Comparison of ENCODE assay signal across 16 cellular contexts in genomic region chrX:113400193-113400704, GRCh38.
A peak's percentile ranks its signal among the peaks of the same experiment; 100 is the strongest.
DNase-seq lines count a peak whose midpoint lies in the region; ATAC-seq, FAIRE-seq and TF ChIP-seq lines count a peak whose summit lies in the region.
"Had no signal": no experiment of that assay in that cellular context is flagged by ENCODE, and none has a peak within 500 bp of the region (broad histone marks: within the 10 kb centered on the region; RNA-seq: fewer than 3 reads in every experiment).

No MANE protein-coding gene starts in this region.

- DNase-seq in HepG2 (ENCODE audit: low spot score) (peak; percentile 14), right lobe of liver (no peak), SW 1271 (lab: John Stamatoyannopoulos, UW) (peak; percentile 0 to 37), glomerular endothelial cell (ENCODE audit: extremely low read depth, low read depth, low spot score) (peak; percentile 34), urothelium cell line (ENCODE audit: low spot score) (peak; percentile 10), mesenteric fat pad (ENCODE audit: low spot score) (no peak), NCI-H1436 treated with DMSO at 0.1 percent for 48 hours (lab: John Stamatoyannopoulos, UW) (no peak)
- DNase-seq in activated naive CD4-positive, alpha-beta T cell treated with Interleukin-2 at 50 U/mL for 16 hours, result no peak
- DNase-seq: activated CD8-positive, alpha-beta memory T cell treated with anti-CD3 and anti-CD28 coated beads for 24 hours; activated gamma-delta T cell; COR-L47; NCI-H2029; SHP77; thyroid gland had no signal

- POLR2A ChIA-PET in HepG2 (lab: Yijun Ruan, JAX), result no interaction called here

- no peak for TF ChIP-seq EP300 in HepG2 (IDR thresholded peaks at IDR 0.05; ENCODE audit: low read depth in 2 of 2, low read length in 2 of 2)
- TF ChIP-seq EP300 in HepG2 (CRISPR knock-in tag; IDR thresholded peaks at IDR 0.05; ENCODE audit: borderline replicate concordance), result no peak

- no peak overlapping the region for H3K9ac ChIP-seq in HepG2 (ENCODE audit: insufficient read depth, low read depth, low read length)
- H3K9ac ChIP-seq: parathyroid adenoma had no signal

- TF ChIP-seq CTCF in HepG2 (CRISPR knock-in tag; IDR thresholded peaks at IDR 0.05), result no peak
- no peak for TF ChIP-seq CTCF in right lobe of liver (IDR thresholded peaks at IDR 0.05)

- no peaks in the 10 kb centered on the region for H3K79me2 ChIP-seq in HepG2 (ENCODE audit: insufficient read depth, low read length)
- H3K79me2 ChIP-seq: parathyroid adenoma had no signal

- H3K27me3 ChIP-seq in HepG2 (ENCODE audit: control insufficient read depth in 1 of 2, insufficient read depth in 2 of 2, low read length in 2 of 2), result no peaks in the 10 kb centered on the region
- H3K27me3 ChIP-seq in right lobe of liver, result peaks cover 0 to 7% of the 10 kb centered on the region in 2 donors
- H3K27me3 ChIP-seq: thyroid gland had no signal

- H3K4me2 ChIP-seq in HepG2 (ENCODE audit: low read depth, low read length), result no peak overlapping the region
- H3K4me2 ChIP-seq: A549 had no signal

- in situ Hi-C loops in HepG2 (cut with HindIII; ENCODE audit: extremely low pct_ligation_motif_present, low pct_unique_long_range_greater_than_20kb), result no loop called here

- ATAC-seq in HepG2 (peak; percentile 62), right lobe of liver (no peak)
- ATAC-seq: A549 had no signal

- H4K20me1 ChIP-seq in HepG2 (ENCODE audit: insufficient read depth, low read length), result no peaks in the 10 kb centered on the region

- WGBS in HepG2 (ENCODE audit: low lambda C conversion rate), result 0% methylated on average over 2 of the region's 2 CpGs
- 54% methylated on average over 2 of the region's 2 CpGs for WGBS in right lobe of liver (ENCODE audit: insufficient coverage, low coverage, low lambda C conversion rate, missing lambda C conversion rate)

- CTCF ChIA-PET in HepG2 (lab: Yijun Ruan, JAX; ENCODE audit: low intra/inter-chr PET ratio, low total read pairs), result no interaction called here

- H3K27ac ChIP-seq in HepG2 (ENCODE audit: extremely low read length, insufficient read depth, low read length), result no peak overlapping the region
- H3K27ac ChIP-seq in right lobe of liver, result no peak overlapping the region
- H3K27ac ChIP-seq: A549, parathyroid adenoma, thyroid gland had no signal

- no peak overlapping the region for H2AFZ ChIP-seq in HepG2 (ENCODE audit: low read length)
- H2AFZ ChIP-seq: parathyroid adenoma had no signal

- H3K36me3 ChIP-seq in HepG2 (replicated peaks in 1 of 2; ENCODE audit: control insufficient read depth in 1 of 2, insufficient read depth in 2 of 2, low read length in 2 of 2), result no peaks in the 10 kb centered on the region
- no peaks in the 10 kb centered on the region for H3K36me3 ChIP-seq in right lobe of liver
- H3K36me3 ChIP-seq: thyroid gland had no signal

- intact Hi-C loops in HepG2 (cut with micrococcal nuclease; ENCODE audit: unreplicated experiment) (no loop called here), right lobe of liver (cut with DNase I) (no loop called here)

- BruUV-seq in HepG2 (replicated peaks; lab: Mats Ljungman, UMichigan), result no TSS peak

- H3K4me3 ChIP-seq in HepG2 (replicated peaks in 1 of 3; ENCODE audit: insufficient read depth in 1 of 3, low read depth in 2 of 3, low read length in 3 of 3) (no peak overlapping the region), right lobe of liver (no peak overlapping the region)
- H3K4me3 ChIP-seq: A549, thyroid gland had no signal

- H3K9me3 ChIP-seq in HepG2 (ENCODE audit: low read length), result no peaks in the 10 kb centered on the region
- H3K9me3 ChIP-seq in right lobe of liver, result no peaks in the 10 kb centered on the region
- H3K9me3 ChIP-seq: A549, thyroid gland had no signal

- FAIRE-seq in HepG2 (lab: Jason Lieb, UNC) (no peak), urothelium cell line (lab: Jason Lieb, UNC) (no peak)

- H3K4me1 ChIP-seq in HepG2 (ENCODE audit: insufficient read depth, low read length), result peaks cover 14% of the 10 kb centered on the region
- H3K4me1 ChIP-seq in right lobe of liver, result no peaks in the 10 kb centered on the region
- H3K4me1 ChIP-seq: A549, parathyroid adenoma, thyroid gland had no signal

- TF ChIP-seq POLR2A in HepG2 (IDR thresholded peaks at IDR 0.05; ENCODE audit: insufficient read depth in 1 of 2, low read depth in 2 of 2, low read length in 2 of 2) (no peak), right lobe of liver (IDR thresholded peaks at IDR 0.05) (no peak)

- no peak for TF ChIP-seq RAD21 in HepG2 (CRISPR knock-in tag; IDR thresholded peaks at IDR 0.05)

TF ChIP-seq in HepG2, 621 proteins besides CTCF, POLR2A, EP300 and RAD21:
- TF ChIP-seq YEATS4 (CRISPR knock-in tag; IDR thresholded peaks at IDR 0.05; ENCODE audit: borderline replicate concordance) (no peak), SP5 (CRISPR knock-in tag; IDR thresholded peaks at IDR 0.05; ENCODE audit: borderline replicate concordance, low read depth) (no peak), DBP (CRISPR knock-in tag; IDR thresholded peaks at IDR 0.05; ENCODE audit: not compliant biosample characterization) (no peak), ZNF343 (CRISPR knock-in tag; IDR thresholded peaks at IDR 0.05) (no peak), ZNF564 (CRISPR knock-in tag; IDR thresholded peaks at IDR 0.05) (no peak), ZC3H4 (CRISPR knock-in tag; IDR thresholded peaks at IDR 0.05; ENCODE audit: borderline replicate concordance) (no peak), ZFY (CRISPR knock-in tag; IDR thresholded peaks at IDR 0.05) (no peak), JUND (CRISPR knock-in tag; IDR thresholded peaks at IDR 0.05) (no peak), NCOR1 (IDR thresholded peaks at IDR 0.05; ENCODE audit: borderline replicate concordance, low read length) (no peak), ZNF562 (CRISPR knock-in tag; IDR thresholded peaks at IDR 0.05; ENCODE audit: borderline replicate concordance) (no peak), NBN (conservative IDR thresholded peaks at IDR 0.05) (no peak), ZNF160 (CRISPR knock-in tag; IDR thresholded peaks at IDR 0.05) (no peak)

Comparison
In these comparisons a context has a peak if more than half of its experiments do, and no peak if none do; other contexts are left out.
1. DNase-seq: peak in HepG2 (single experiment), SW 1271 (2 of 2), glomerular endothelial cell (single experiment) and urothelium cell line (single experiment); none in right lobe of liver (0 of 3), mesenteric fat pad (single experiment), NCI-H1436 treated with DMSO at 0.1 percent for 48 hours (single experiment) and activated naive CD4-positive, alpha-beta T cell treated with Interleukin-2 at 50 U/mL for 16 hours (single experiment).